26 cellular contexts compared by ENCODE assay signal in genomic region chr2:203437516-203437915, GRCh38.
DNase-seq lines count a peak whose midpoint lies in the region; ATAC-seq, FAIRE-seq and TF ChIP-seq lines count a peak whose summit lies in the region.
"Had no signal": no experiment of that assay in that cellular context is flagged by ENCODE, and none has a peak within 500 bp of the region (broad histone marks: within the 10 kb centered on the region; RNA-seq: fewer than 3 reads in every experiment).

No MANE protein-coding gene starts in this region.

- intact Hi-C loops in Right ventricle myocardium superior (cut with DNase I), result no loop called here

- peaks cover 9% of the 10 kb centered on the region for H3K36me3 ChIP-seq in cardiac muscle cell
- H3K36me3 ChIP-seq in liver (ENCODE audit: control insufficient read depth in 4 of 4, insufficient read depth in 3 of 4, low read depth in 1 of 4, low read length in 3 of 4), result peaks cover 2 to 49% (median 35%) of the 10 kb centered on the region in 4 donors
- H3K36me3 ChIP-seq: uterus had no signal

- ATAC-seq in Right ventricle myocardium superior (ENCODE audit: poor library complexity) (no peak), GM21576 (IDR thresholded peaks at IDR 0.05; ENCODE audit: unreplicated experiment) (no peak)
- ATAC-seq: activated naive CD8-positive, alpha-beta T cell treated with anti-CD3 and anti-CD28 coated beads, Interleukin-2, amount 50 U/mL, for 24 hours; foreskin keratinocyte; heart right ventricle had no signal

- H3K27me3 ChIP-seq in cardiac muscle cell, result no peaks in the 10 kb centered on the region
- no peaks in the 10 kb centered on the region for H3K27me3 ChIP-seq in liver (ENCODE audit: control insufficient read depth in 4 of 4, insufficient read depth in 4 of 4, low read length in 3 of 4)
- H3K27me3 ChIP-seq: foreskin keratinocyte, heart right ventricle, MG63, uterus had no signal

- no peak overlapping the region for H3K4me3 ChIP-seq in cardiac muscle cell
- no peak overlapping the region for H3K4me3 ChIP-seq in liver (ENCODE audit: low read depth in 1 of 3, low read length in 3 of 3)
- H3K4me3 ChIP-seq: heart right ventricle, MG63, prostate gland, thoracic aorta, uterus had no signal

- H3K27ac ChIP-seq in cardiac muscle cell, result peak overlapping the region; percentile 51
- peak overlapping the region; percentile 84 for H3K27ac ChIP-seq in angular gyrus (ENCODE audit: low read depth, low read length)
- H3K27ac ChIP-seq in liver (ENCODE audit: low read depth in 1 of 2, low read length in 2 of 2), result no peak overlapping the region
- H3K27ac ChIP-seq: epithelial cell of prostate, foreskin keratinocyte, prostate gland, thoracic aorta, uterus had no signal

- H3K9ac ChIP-seq in liver (ENCODE audit: low read depth in 1 of 2, low read length in 2 of 2), result no peak overlapping the region

- TF ChIP-seq RAD21 in liver (IDR thresholded peaks at IDR 0.05), result no peak

- H3K4me1 ChIP-seq in cardiac muscle cell (ENCODE audit: low read depth) (peaks cover 5% of the 10 kb centered on the region), liver (ENCODE audit: control insufficient read depth in 4 of 4, insufficient read depth in 4 of 4, low read length in 3 of 4) (peaks cover 2 to 51% (median 36%) of the 10 kb centered on the region in 4 donors)
- H3K4me1 ChIP-seq: foreskin keratinocyte, prostate gland, uterus had no signal

- H3K9me3 ChIP-seq in cardiac muscle cell (ENCODE audit: low read depth) (no peaks in the 10 kb centered on the region), liver (ENCODE audit: control insufficient read depth in 4 of 4, low read length in 3 of 4) (no peaks in the 10 kb centered on the region)
- H3K9me3 ChIP-seq: heart right ventricle, MG63, prostate gland, thoracic aorta, uterus had no signal

- no peak for DNase-seq in cardiac muscle cell (ENCODE audit: low read depth in 1 of 2, low spot score in 1 of 2)
- DNase-seq in Right ventricle myocardium superior, result no peak
- no peak for DNase-seq in hippocampal formation (lab: John Stamatoyannopoulos, UW)
- DNase-seq in SK-N-DZ (ENCODE audit: low spot score), result no peak
- DNase-seq in D721Med (ENCODE audit: insufficient read length, low spot score), result no peak
- DNase-seq: 8988T; activated CD4-positive, alpha-beta T cell treated with anti-CD3 and anti-CD28 coated beads, Interleukin-2, amount 10 ng/mL, durations not matched to agents 7 days and 5 days; activated naive CD8-positive, alpha-beta T cell treated with anti-CD3 and anti-CD28 coated beads, Interleukin-2, amount 50 U/mL, for 24 hours; activated T-cell treated with anti-CD3 and anti-CD28 coated beads, Interleukin-2, amount 50 U/mL, for 48 hours; CD4-positive, alpha-beta T cell; EL; foreskin keratinocyte; HCEC 1CT; heart right ventricle; KBM-7; MG63; SHP77; SW 1271; T-helper 9 cell; uterus had no signal

- FAIRE-seq in D721Med (lab: Jason Lieb, UNC), result no peak

- TF ChIP-seq CTCF in cardiac muscle cell (IDR thresholded peaks at IDR 0.05; ENCODE audit: low read depth, low read length) (no peak), liver (IDR thresholded peaks at IDR 0.05; ENCODE audit: low read depth, low read length, missing input control) (no peak), D721Med (IDR thresholded peaks at IDR 0.05; ENCODE audit: insufficient read depth, missing control alignments) (no peak)

- WGBS in liver, result 46% methylated on average over 4 of the region's 4 CpGs

TF ChIP-seq in liver, 16 proteins besides CTCF, POLR2A, EP300 and RAD21:
- no peak for TF ChIP-seq EGR1 (IDR thresholded peaks at IDR 0.05; ENCODE audit: low read depth in 2 of 2)
- no peak for TF ChIP-seq NR2F2 (IDR thresholded peaks at IDR 0.05)
- peak; percentile 42 for TF ChIP-seq FOXA2 (IDR thresholded peaks at IDR 0.05)
- TF ChIP-seq HNF4G (IDR thresholded peaks at IDR 0.05), result no peak
- no peak for TF ChIP-seq ZBTB33 (IDR thresholded peaks at IDR 0.05)
- TF ChIP-seq JUND (IDR thresholded peaks at IDR 0.05), result no peak
- no peak for TF ChIP-seq SP1 (IDR thresholded peaks at IDR 0.05)
- no peak for TF ChIP-seq MAX (IDR thresholded peaks at IDR 0.05)
- TF ChIP-seq REST (IDR thresholded peaks at IDR 0.05), result no peak
- peak in 1 of 2 donors; percentile 43 for TF ChIP-seq RXRA (IDR thresholded peaks at IDR 0.05)
- no peak for TF ChIP-seq HNF4A (conservative IDR thresholded peaks at IDR 0.05)
- TF ChIP-seq ATF3 (IDR thresholded peaks at IDR 0.05), result no peak

Comparison
In these comparisons a context has a peak if more than half of its experiments do, and no peak if none do; other contexts are left out.
1. H3K27ac ChIP-seq: peak in cardiac muscle cell (single experiment) and angular gyrus (single experiment); none in liver (0 of 2).